ENCODE assay signal across 17 cellular contexts in genomic region chr2:130300970-130301348, GRCh38. TPM values are rescaled to one million over a fixed set of nuclear protein-coding genes. Genes with fewer than 3 reads are reported as not detected.
DNase-seq lines count a peak whose midpoint lies in the region; ATAC-seq and TF ChIP-seq lines count a peak whose summit lies in the region.
"Had no signal": no experiment of that assay in that cellular context is flagged by ENCODE, and none has a peak within 500 bp of the region (broad histone marks: within the 10 kb centered on the region; RNA-seq: fewer than 3 reads in every experiment).

No MANE protein-coding gene starts in this region.

- H3K23ac ChIP-seq in neuronal stem cell (ENCODE audit: low read depth, low read length, poor library complexity): peak overlapping the region; percentile 6
- no peak overlapping the region for H3K23ac ChIP-seq in H9 (ENCODE audit: insufficient read length, low read depth, low read length)

- peak overlapping the region; percentile 90; the same call in 1 of the 2 replicates for H2AFZ ChIP-seq in GM23338
- no peak overlapping the region for H2AFZ ChIP-seq in neuronal stem cell (ENCODE audit: low read length)
- H2AFZ ChIP-seq in osteoblast (ENCODE audit: low read length): no peak overlapping the region
- H2AFZ ChIP-seq in H9 (ENCODE audit: low read length): no peak overlapping the region

- H4K5ac ChIP-seq in H9 (ENCODE audit: insufficient read length, low read depth, low read length): no peak overlapping the region

- no peak for TF ChIP-seq EP300 in gastroesophageal sphincter (IDR thresholded peaks at IDR 0.05)

- TF ChIP-seq CTCF in GM23338 (conservative IDR thresholded peaks at IDR 0.05; ENCODE audit: low read depth in 2 of 2) (no peak), gastroesophageal sphincter (IDR thresholded peaks at IDR 0.05) (no peak), osteoblast (IDR thresholded peaks at IDR 0.05; ENCODE audit: extremely low read depth, low read depth, low read length) (no peak), H9 (conservative IDR thresholded peaks at IDR 0.05) (no peak)

- H3K4me2 ChIP-seq in GM23338 (no peak overlapping the region), neuronal stem cell (ENCODE audit: insufficient read depth, low read length, poor library complexity, severe bottlenecking) (no peak overlapping the region), osteoblast (ENCODE audit: insufficient read depth, low read length) (no peak overlapping the region), H9 (ENCODE audit: insufficient read depth, insufficient read length, low read length) (no peak overlapping the region)
- H3K4me2 ChIP-seq: BLaER1 had no signal

- H2BK120ac ChIP-seq in neuronal stem cell (ENCODE audit: low read depth, low read length) (no peak overlapping the region), H9 (ENCODE audit: low read depth, low read length, poor library complexity, severe bottlenecking) (no peak overlapping the region)

- H3K27ac Mint-ChIP-seq in GM23338 (no peak overlapping the region), H9 (no peak overlapping the region; a peak in 1 of 7 replicates)
- H3K27ac Mint-ChIP-seq: B cell; CD4-positive, CD25-positive, alpha-beta regulatory T cell; CD8-positive, alpha-beta T cell had no signal

- 0 out of 2 replicates have a peak, but pooled peaks cover 4% of the 10 kb centered on the region for H3K9me2 ChIP-seq in GM23338 (ENCODE audit: insufficient read depth)

- H4K8ac ChIP-seq in neuronal stem cell (ENCODE audit: low read depth, low read length) (no peak overlapping the region), H9 (replicated peaks; ENCODE audit: insufficient read length, low read depth, low read length) (no peak overlapping the region)

- H2AK5ac ChIP-seq in neuronal stem cell (ENCODE audit: low read depth, low read length): no peak overlapping the region
- no peak overlapping the region for H2AK5ac ChIP-seq in H9 (ENCODE audit: insufficient read length, low read length)

- H3K4ac ChIP-seq in neuronal stem cell (ENCODE audit: low read length) (no peak overlapping the region), H9 (ENCODE audit: low read depth, low read length) (no peak overlapping the region)

- no peak overlapping the region for H3K4me3 ChIP-seq in GM23338
- H3K4me3 ChIP-seq in gastroesophageal sphincter: no peak overlapping the region
- H3K4me3 ChIP-seq in neuronal stem cell (ENCODE audit: low read length in 2 of 2): peak overlapping the region in 1 of 2 donors; percentile 52
- no peak overlapping the region for H3K4me3 ChIP-seq in osteoblast (ENCODE audit: insufficient read depth, low read length)
- H3K4me3 ChIP-seq: BLaER1 had no signal

- H3K9ac ChIP-seq in neuronal stem cell (ENCODE audit: low read depth, low read length, poor library complexity) (peak overlapping the region; percentile 16), H9 (ENCODE audit: extremely low read depth, insufficient read length, low read length) (no peak overlapping the region)
- H3K9ac ChIP-seq: BLaER1 had no signal

- H3K27ac ChIP-seq in GM23338 (ENCODE audit: low read depth) (no peak overlapping the region), gastroesophageal sphincter (no peak overlapping the region), neuronal stem cell (replicated peaks; ENCODE audit: low read length) (no peak overlapping the region), osteoblast (ENCODE audit: low read depth, low read length) (no peak overlapping the region), H9 (ENCODE audit: insufficient read length, low read depth, low read length) (no peak overlapping the region)
- H3K27ac ChIP-seq: 22Rv1, BLaER1, C4-2B had no signal

- H3K56ac ChIP-seq in H9 (ENCODE audit: insufficient read length, low read depth, low read length): no peak overlapping the region

- ATAC-seq in GM23338 (no peak; the same call in 2 of the 3 replicates), gastroesophageal sphincter (peak; percentile 25), left colon (no peak)
- ATAC-seq: CD8-positive, alpha-beta T cell had no signal

- H3K79me1 ChIP-seq in neuronal stem cell (ENCODE audit: low read depth, low read length) (no peaks in the 10 kb centered on the region), H9 (ENCODE audit: insufficient read depth, low read depth, low read length, poor library complexity, severe bottlenecking) (no peaks in the 10 kb centered on the region)

- H3K9me3 Mint-ChIP-seq in GM23338: no peaks in the 10 kb centered on the region; the same call in 2 of the 3 replicates
- no peaks in the 10 kb centered on the region for H3K9me3 Mint-ChIP-seq in H9
- H3K9me3 Mint-ChIP-seq: CD8-positive, alpha-beta T cell had no signal

- no peak overlapping the region for H2BK20ac ChIP-seq in H9 (ENCODE audit: low read depth, low read length, poor library complexity, severe bottlenecking)

- H3K4me1 ChIP-seq in GM23338 (ENCODE audit: insufficient read depth): no peaks in the 10 kb centered on the region
- no peaks in the 10 kb centered on the region for H3K4me1 ChIP-seq in gastroesophageal sphincter
- no peaks in the 10 kb centered on the region for H3K4me1 ChIP-seq in neuronal stem cell (ENCODE audit: control insufficient read depth in 2 of 2, insufficient read depth in 1 of 2, low read depth in 1 of 2, low read length in 2 of 2)
- H3K4me1 ChIP-seq in osteoblast (ENCODE audit: insufficient read depth, low read length): no peaks in the 10 kb centered on the region
- no peaks in the 10 kb centered on the region for H3K4me1 ChIP-seq in H9 (ENCODE audit: insufficient read depth, low read length)
- H3K4me1 ChIP-seq: Caco-2 had no signal

- H2BK5ac ChIP-seq in neuronal stem cell (ENCODE audit: low read length) (no peak overlapping the region), H9 (ENCODE audit: insufficient read length, low read length) (no peak overlapping the region)

- no peak overlapping the region for H3K18ac ChIP-seq in neuronal stem cell (ENCODE audit: low read length)
- no peak overlapping the region for H3K18ac ChIP-seq in H9 (ENCODE audit: insufficient read length, low read depth, low read length)

- H2BK15ac ChIP-seq in neuronal stem cell (ENCODE audit: low read length) (peak overlapping the region; percentile 26), H9 (ENCODE audit: low read depth, low read length) (no peak overlapping the region)

- H3K4me3 Mint-ChIP-seq in GM23338 (no peak overlapping the region), H9 (no peak overlapping the region)
- H3K4me3 Mint-ChIP-seq: B cell; CD4-positive, CD25-positive, alpha-beta regulatory T cell; CD8-positive, alpha-beta T cell had no signal

- DNase-seq in NCI-H2227 (lab: John Stamatoyannopoulos, UW; ENCODE audit: unreplicated experiment): peak; percentile 46
- DNase-seq in NCI-H2227 treated with DMSO at 0.1 percent for 48 hours (lab: John Stamatoyannopoulos, UW): no peak
- no peak for DNase-seq in GM23338 (ENCODE audit: low spot score)
- no peak for DNase-seq in neuronal stem cell (ENCODE audit: low spot score)
- DNase-seq in osteoblast (ENCODE audit: insufficient read length, low spot score, missing footprints): no peak
- DNase-seq in H9: no peak
- DNase-seq in left colon: no peak
- DNase-seq: Caco-2; CD4-positive, CD25-positive, alpha-beta regulatory T cell; CD8-positive, alpha-beta T cell; DMS153; DND-41 had no signal

- intact Hi-C loops in left colon (cut with DNase I, micrococcal nuclease): no loop called here

- no peaks in the 10 kb centered on the region for H3K4me1 Mint-ChIP-seq in GM23338
- no peaks in the 10 kb centered on the region for H3K4me1 Mint-ChIP-seq in H9
- H3K4me1 Mint-ChIP-seq: B cell had no signal

- 90 to 91% methylated on average over 10 to 13 of the region's 13 CpGs for WGBS in gastroesophageal sphincter (ENCODE audit: low coverage in 1 of 2), 2 donors
- WGBS in neuronal stem cell (ENCODE audit: extremely low coverage in 2 of 2, insufficient read length in 2 of 2, insufficient replicate concordance in 1 of 2), 2 donors: no CpG with 5 or more reads among the region's 13 CpGs
- no CpG with 5 or more reads among the region's 13 CpGs for WGBS in H9 (ENCODE audit: extremely low coverage, insufficient read length, low lambda C conversion rate)

- no peaks in the 10 kb centered on the region for H3K79me2 ChIP-seq in GM23338 (replicated peaks; ENCODE audit: insufficient read depth)
- no peaks in the 10 kb centered on the region for H3K79me2 ChIP-seq in osteoblast (ENCODE audit: insufficient read depth, low read length)
- no peaks in the 10 kb centered on the region for H3K79me2 ChIP-seq in H9 (ENCODE audit: insufficient read depth, low read length)

- peaks cover 11% of the 10 kb centered on the region for H3K27me3 Mint-ChIP-seq in GM23338 (ENCODE audit: insufficient read depth, low read depth, poor library complexity)
- H3K27me3 Mint-ChIP-seq in H9 (ENCODE audit: low read depth): peaks cover 3% of the 10 kb centered on the region

- H3K23me2 ChIP-seq in H9 (ENCODE audit: insufficient read length, low read depth, low read length, poor library complexity, severe bottlenecking): no peaks in the 10 kb centered on the region

- H4K20me1 ChIP-seq in GM23338 (replicated peaks; ENCODE audit: insufficient read depth) (no peaks in the 10 kb centered on the region), osteoblast (ENCODE audit: insufficient read depth, low read length) (no peaks in the 10 kb centered on the region), H9 (ENCODE audit: control insufficient read depth, insufficient read depth, insufficient read length) (no peaks in the 10 kb centered on the region)
- H4K20me1 ChIP-seq: BLaER1 had no signal

- H3K36me3 ChIP-seq in GM23338 (ENCODE audit: insufficient read depth): no peaks in the 10 kb centered on the region
- H3K36me3 ChIP-seq in gastroesophageal sphincter: no peaks in the 10 kb centered on the region
- H3K36me3 ChIP-seq in neuronal stem cell (replicated peaks in 1 of 2; ENCODE audit: control insufficient read depth in 2 of 2, insufficient read depth in 2 of 2, low read length in 2 of 2): no peaks in the 10 kb centered on the region
- H3K36me3 ChIP-seq in osteoblast (ENCODE audit: insufficient read depth, low read length): no peaks in the 10 kb centered on the region
- H3K36me3 ChIP-seq: BLaER1 had no signal

- H2BK12ac ChIP-seq in neuronal stem cell (ENCODE audit: low read length) (no peak overlapping the region), H9 (ENCODE audit: insufficient read length, low read depth, low read length) (no peak overlapping the region)

- H3K9me3 ChIP-seq in gastroesophageal sphincter (no peaks in the 10 kb centered on the region), neuronal stem cell (replicated peaks in 1 of 2; ENCODE audit: control insufficient read depth in 2 of 2, insufficient read depth in 1 of 2, low read depth in 1 of 2, low read length in 2 of 2) (peaks cover 0 to 3% of the 10 kb centered on the region in 2 donors), osteoblast (ENCODE audit: low read depth, low read length) (no peaks in the 10 kb centered on the region), H9 (ENCODE audit: control insufficient read depth, low read depth, low read length) (no peaks in the 10 kb centered on the region)
- H3K9me3 ChIP-seq: BLaER1, Caco-2 had no signal

- H4K91ac ChIP-seq in neuronal stem cell (ENCODE audit: low read depth, low read length, poor library complexity) (no peak overlapping the region), H9 (ENCODE audit: insufficient read length, low read depth, low read length) (no peak overlapping the region)

- H3K36me3 Mint-ChIP-seq in GM23338 (ENCODE audit: low read depth) (no peaks in the 10 kb centered on the region), H9 (ENCODE audit: insufficient read depth in 1 of 3, low read depth in 3 of 3) (no peaks in the 10 kb centered on the region)
- H3K36me3 Mint-ChIP-seq: CD4-positive, CD25-positive, alpha-beta regulatory T cell; CD8-positive, alpha-beta T cell had no signal

- H3K14ac ChIP-seq in neuronal stem cell (ENCODE audit: low read length): no peak overlapping the region
- no peak overlapping the region for H3K14ac ChIP-seq in H9 (ENCODE audit: insufficient read depth, low read length)

- H3K27me3 ChIP-seq in GM23338 (ENCODE audit: insufficient read depth): no peaks in the 10 kb centered on the region
- peaks cover 20% of the 10 kb centered on the region for H3K27me3 ChIP-seq in gastroesophageal sphincter
- peaks cover 0 to 8% (median 0%) of the 10 kb centered on the region in 3 experiments for H3K27me3 ChIP-seq in neuronal stem cell (ENCODE audit: control insufficient read depth in 3 of 3, insufficient read depth in 3 of 3, low read depth in 1 of 3, low read length in 3 of 3)
- no peaks in the 10 kb centered on the region for H3K27me3 ChIP-seq in osteoblast (ENCODE audit: insufficient read depth, low read length)
- H3K27me3 ChIP-seq in H9 (ENCODE audit: insufficient read depth, low read length): no peaks in the 10 kb centered on the region
- H3K27me3 ChIP-seq: BLaER1 had no signal

- no peak for TF ChIP-seq POLR2A in gastroesophageal sphincter (IDR thresholded peaks at IDR 0.05)

- H3T11ph ChIP-seq in H9 (ENCODE audit: low read length): no peak overlapping the region

- no peaks in the 10 kb centered on the region for H3F3A ChIP-seq in GM23338 (replicated peaks; ENCODE audit: low read depth)

RNA-seq across cellular contexts. Expression of gene IMP4, which starts 41.7 kb away (rescaled TPM):
- total RNA-seq in GM23338 (2014; rRNA removed; shearing (Covaris generic)): 113 and 147 TPM in 2 replicates
- 87.8 and 88.6 TPM in 2 replicates for polyA plus RNA-seq in GM23338 (2016; fragmentation: Nextera tagmentation; extraction: Ambion mirVana)
- 100 to 1,000 TPM in 3 of 4 donors, 10 to 100 TPM in 1; 78.8 to 143 (median 113) TPM for total RNA-seq in gastroesophageal sphincter
- 49.5 TPM for polyA plus RNA-seq in neuronal stem cell (2013, experiment 1 of 2)
- 45.4 TPM for polyA plus RNA-seq in neuronal stem cell (2013, experiment 2 of 2)
- total RNA-seq in osteoblast: 54.8 and 55.7 TPM in 2 replicates
- total RNA-seq in H9 (2021): 92.9 and 101 TPM in 2 replicates
- 10 to 100 TPM; 60.7 to 74.8 TPM for total RNA-seq in left colon

RNA-seq across cellular contexts. Expression of gene PTPN18, which starts 54.9 kb away (rescaled TPM):
- 9.8 and 10.9 TPM in 2 replicates for total RNA-seq in GM23338 (2014; rRNA removed; shearing (Covaris generic))
- 8.7 and 10.1 TPM in 2 replicates for polyA plus RNA-seq in GM23338 (2016; fragmentation: Nextera tagmentation; extraction: Ambion mirVana)
- total RNA-seq in gastroesophageal sphincter: 10 to 100 TPM; 34.6 to 53.8 (median 39.1) TPM
- polyA plus RNA-seq in neuronal stem cell (2013, experiment 1 of 2): 24.7 TPM
- 25.2 TPM for polyA plus RNA-seq in neuronal stem cell (2013, experiment 2 of 2)
- 28.6 and 29.0 TPM in 2 replicates for total RNA-seq in osteoblast
- total RNA-seq in H9 (2021): 13.0 and 16.3 TPM in 2 replicates
- 100 to 1,000 TPM; 112 to 168 TPM for total RNA-seq in left colon
